Comparison of ENCODE assay signal across 19 cellular contexts in genomic region chr16:28207425-28207824, GRCh38. TPM values are rescaled to one million over a fixed set of nuclear protein-coding genes. Genes with fewer than 3 reads are reported as not detected.
DNase-seq lines count a peak whose midpoint lies in the region; ATAC-seq, FAIRE-seq and TF ChIP-seq lines count a peak whose summit lies in the region.
"Had no signal": no experiment of that assay in that cellular context is flagged by ENCODE, and none has a peak within 500 bp of the region (broad histone marks: within the 10 kb centered on the region; RNA-seq: fewer than 3 reads in every experiment).

No MANE protein-coding gene starts in this region.

- no peak overlapping the region for H3K4me2 ChIP-seq in endothelial cell of umbilical vein (ENCODE audit: insufficient read depth, low read length)

- H3K4me3 ChIP-seq in CD4-positive, CD25-positive, alpha-beta regulatory T cell (ENCODE audit: low read depth, low read length): peak overlapping the region; percentile 52
- H3K4me3 ChIP-seq in endothelial cell of umbilical vein (replicated peaks in 1 of 3; ENCODE audit: insufficient read depth in 1 of 3, low read depth in 1 of 3, low read length in 3 of 3): no peak overlapping the region
- H3K4me3 ChIP-seq: breast epithelium, left ventricle myocardium inferior, ovary, right lobe of liver, transverse colon had no signal

- peaks cover 59% of the 10 kb centered on the region for H3K36me3 ChIP-seq in CD4-positive, CD25-positive, alpha-beta regulatory T cell (ENCODE audit: control insufficient read depth, insufficient read depth, low read length)
- H3K36me3 ChIP-seq in endothelial cell of umbilical vein (ENCODE audit: control insufficient read depth in 2 of 2, extremely low read depth in 1 of 2, insufficient read depth in 2 of 2, low read length in 2 of 2): peaks cover 7 to 19% of the 10 kb centered on the region in 2 experiments
- H3K36me3 ChIP-seq: breast epithelium, ovary had no signal

- POLR2A ChIA-PET in activated B cell treated with CpG ODN at 0.5 μM for 24 hours (lab: Charles Lee): interaction anchor here (1.0 to 6.2 kb wide), 2 partner anchors 20 to 67 kb away, joined by 3 to 68 read pairs; no protein-coding TSS in a partner anchor
- POLR2A ChIA-PET in endothelial cell of umbilical vein (lab: Charles Lee): no interaction called here

- no peaks in the 10 kb centered on the region for H3K9me1 ChIP-seq in endothelial cell of umbilical vein (replicated peaks; ENCODE audit: control insufficient read depth, extremely low read depth, insufficient read depth, low read length)

- peaks cover 28% of the 10 kb centered on the region for H3K36me3 Mint-ChIP-seq in T-helper 1 cell treated with Interleukin-12 subunit alpha and Interleukin-12 subunit beta and Interleukin-4 antibody, amounts not matched to agents 30 μg/mL and 1 μg/mL, for 36 hours (ENCODE audit: low read depth)
- H3K36me3 Mint-ChIP-seq in CD4-positive, CD25-positive, alpha-beta regulatory T cell: peaks cover 16% of the 10 kb centered on the region
- peaks cover 28% of the 10 kb centered on the region for H3K36me3 Mint-ChIP-seq in activated B cell treated with CpG ODN at 0.5 μM for 24 hours (ENCODE audit: low read depth)

- no peaks in the 10 kb centered on the region for H3K9me3 ChIP-seq in CD4-positive, CD25-positive, alpha-beta regulatory T cell (ENCODE audit: control insufficient read depth in 2 of 2, low read length in 2 of 2)
- H3K9me3 ChIP-seq in endothelial cell of umbilical vein (replicated peaks; ENCODE audit: control insufficient read depth, insufficient read depth, low read length): no peaks in the 10 kb centered on the region
- H3K9me3 ChIP-seq: BLaER1 treated with 17β-estradiol and CSF1 and Interleukin-3, amounts not matched to agents 10 nM and 100 nM; breast epithelium; left ventricle myocardium inferior; ovary; right lobe of liver; transverse colon had no signal

- ATAC-seq in CD4-positive, CD25-positive, alpha-beta regulatory T cell (ENCODE audit: low read depth in 2 of 2): no peak
- ATAC-seq in activated B cell treated with CpG ODN at 0.5 μM for 24 hours (ENCODE audit: low read depth) (no peak), GM19455 (IDR thresholded peaks at IDR 0.05; ENCODE audit: unreplicated experiment) (no peak)
- ATAC-seq: right lobe of liver had no signal

- no peak for FAIRE-seq in endothelial cell of umbilical vein (lab: Jason Lieb, UNC)

- no peaks in the 10 kb centered on the region for H4K20me1 ChIP-seq in endothelial cell of umbilical vein (replicated peaks; ENCODE audit: control insufficient read depth, extremely low read depth, insufficient read depth, low read length)

- H3K79me2 ChIP-seq in endothelial cell of umbilical vein (ENCODE audit: control insufficient read depth, insufficient read depth, low read length): peaks cover 87% of the 10 kb centered on the region

- no TSS peak for BruUV-seq in endothelial cell of umbilical vein (replicated peaks; lab: Mats Ljungman, UMichigan)

- H3K27me3 Mint-ChIP-seq in T-helper 1 cell treated with Interleukin-12 subunit alpha and Interleukin-12 subunit beta and Interleukin-4 antibody, amounts not matched to agents 30 μg/mL and 1 μg/mL, for 36 hours (ENCODE audit: low read depth): no peaks in the 10 kb centered on the region
- H3K27me3 Mint-ChIP-seq in CD4-positive, CD25-positive, alpha-beta regulatory T cell: no peaks in the 10 kb centered on the region
- no peaks in the 10 kb centered on the region for H3K27me3 Mint-ChIP-seq in activated B cell treated with CpG ODN at 0.5 μM for 24 hours

- in situ Hi-C loops in GM13977 (cut with MboI; ENCODE audit: low pct_unique_long_range_greater_than_20kb, low sequenced_read_pairs, unreplicated experiment): no loop called here

- H3K9ac ChIP-seq in endothelial cell of umbilical vein (replicated peaks; ENCODE audit: extremely low read depth, insufficient read depth, low read length): no peak overlapping the region

- peak overlapping the region; percentile 5 for H3K27ac Mint-ChIP-seq in T-helper 1 cell treated with Interleukin-12 subunit alpha and Interleukin-12 subunit beta and Interleukin-4 antibody, amounts not matched to agents 30 μg/mL and 1 μg/mL, for 36 hours
- H3K27ac Mint-ChIP-seq in CD4-positive, CD25-positive, alpha-beta regulatory T cell: peak overlapping the region in 2 of 3 donors; percentile 5 to 48
- peak overlapping the region; percentile 30 for H3K27ac Mint-ChIP-seq in activated B cell treated with CpG ODN at 0.5 μM for 24 hours

- CTCF ChIA-PET in activated B cell treated with CpG ODN at 0.5 μM for 24 hours (lab: Charles Lee): no interaction called here
- CTCF ChIA-PET in endothelial cell of umbilical vein (lab: Charles Lee): interaction anchor here (0.7 to 3.3 kb wide), 4 partner anchors 10 to 95 kb away, joined by 3 to 9 read pairs (median 4); no protein-coding TSS in a partner anchor

- intact Hi-C loops in activated B cell treated with CpG ODN at 0.5 μM for 24 hours (cut with micrococcal nuclease) (no loop called here), endothelial cell of umbilical vein (cut with micrococcal nuclease) (loop anchor here (5.0 kb wide), 1 partner anchor 45 kb away; no protein-coding TSS in a partner anchor)

- peaks cover 4% of the 10 kb centered on the region for H3K9me3 Mint-ChIP-seq in T-helper 1 cell treated with Interleukin-12 subunit alpha and Interleukin-12 subunit beta and Interleukin-4 antibody, amounts not matched to agents 30 μg/mL and 1 μg/mL, for 36 hours
- H3K9me3 Mint-ChIP-seq in CD4-positive, CD25-positive, alpha-beta regulatory T cell: peaks cover 0 to 3% (median 0%) of the 10 kb centered on the region in 7 donors
- no peaks in the 10 kb centered on the region for H3K9me3 Mint-ChIP-seq in activated B cell treated with CpG ODN at 0.5 μM for 24 hours

- TF ChIP-seq CTCF in activated B cell treated with CpG ODN at 0.5 μM for 24 hours (IDR thresholded peaks at IDR 0.05): no peak
- no peak for TF ChIP-seq CTCF in endothelial cell of umbilical vein (IDR thresholded peaks at IDR 0.05; ENCODE audit: extremely low read depth in 1 of 2, insufficient read depth in 1 of 2, low read depth in 1 of 2, low read length in 2 of 2)
- TF ChIP-seq CTCF in GM13977 (IDR thresholded peaks at IDR 0.05; ENCODE audit: extremely low read depth, insufficient read depth, missing control alignments): no peak

- H3K27ac ChIP-seq in CD4-positive, CD25-positive, alpha-beta regulatory T cell (ENCODE audit: insufficient read depth, low read length, poor library complexity, severe bottlenecking): no peak overlapping the region
- peak overlapping the region; percentile 18 for H3K27ac ChIP-seq in endothelial cell of umbilical vein (ENCODE audit: insufficient read depth, low read depth, low read length)
- H3K27ac ChIP-seq: BLaER1 treated with 17β-estradiol and CSF1 and Interleukin-3, amounts not matched to agents 10 nM and 100 nM; breast epithelium; left ventricle myocardium inferior; ovary; right lobe of liver; transverse colon had no signal

- H3K4me1 ChIP-seq in CD4-positive, CD25-positive, alpha-beta regulatory T cell (ENCODE audit: control insufficient read depth, insufficient read depth, low read length, poor library complexity, severe bottlenecking): peaks cover 86% of the 10 kb centered on the region
- H3K4me1 ChIP-seq in endothelial cell of umbilical vein (ENCODE audit: control insufficient read depth, extremely low read depth, insufficient read depth, low read length): peaks cover 32% of the 10 kb centered on the region

- DNase-seq in T-helper 1 cell (no peak), activated B cell treated with CpG ODN at 0.5 μM for 24 hours (no peak), endothelial cell of umbilical vein (ENCODE audit: low read depth, low spot score) (peak; percentile 18), GM13977 (ENCODE audit: low spot score) (no peak), AG08396 (ENCODE audit: low spot score) (no peak)
- DNase-seq in CD4-positive, CD25-positive, alpha-beta regulatory T cell: no peak
- DNase-seq: 8988T; DMS79; left ventricle myocardium inferior; NCI-H187 treated with DMSO at 0.1 percent for 48 hours; NCI-H446 treated with DMSO at 0.1 percent for 48 hours; ovary; right lobe of liver; stimulated activated naive CD4-positive, alpha-beta T cell; transverse colon had no signal

- no peaks in the 10 kb centered on the region for H3K27me3 ChIP-seq in CD4-positive, CD25-positive, alpha-beta regulatory T cell (ENCODE audit: control insufficient read depth, insufficient read depth, low read length)
- H3K27me3 ChIP-seq in endothelial cell of umbilical vein (ENCODE audit: control insufficient read depth in 2 of 2, insufficient read depth in 2 of 2, low read length in 2 of 2): no peaks in the 10 kb centered on the region
- H3K27me3 ChIP-seq: BLaER1 treated with 17β-estradiol and CSF1 and Interleukin-3, amounts not matched to agents 10 nM and 100 nM; breast epithelium; ovary; right lobe of liver; transverse colon had no signal

- no peak for TF ChIP-seq POLR2A in endothelial cell of umbilical vein (IDR thresholded peaks at IDR 0.05; ENCODE audit: low read depth, low read length)

- H3K4me3 Mint-ChIP-seq in T-helper 1 cell treated with Interleukin-12 subunit alpha and Interleukin-12 subunit beta and Interleukin-4 antibody, amounts not matched to agents 30 μg/mL and 1 μg/mL, for 36 hours: no peak overlapping the region
- peak overlapping the region; percentile 38 to 93 (median 43) for H3K4me3 Mint-ChIP-seq in CD4-positive, CD25-positive, alpha-beta regulatory T cell
- no peak overlapping the region for H3K4me3 Mint-ChIP-seq in activated B cell treated with CpG ODN at 0.5 μM for 24 hours

- no peak overlapping the region for H2AFZ ChIP-seq in endothelial cell of umbilical vein (ENCODE audit: low read depth, low read length)

- peaks cover 30% of the 10 kb centered on the region for H3K4me1 Mint-ChIP-seq in T-helper 1 cell treated with Interleukin-12 subunit alpha and Interleukin-12 subunit beta and Interleukin-4 antibody, amounts not matched to agents 30 μg/mL and 1 μg/mL, for 36 hours (ENCODE audit: low read depth)
- peaks cover 9 to 42% (median 26%) of the 10 kb centered on the region in 4 donors for H3K4me1 Mint-ChIP-seq in CD4-positive, CD25-positive, alpha-beta regulatory T cell
- peaks cover 39% of the 10 kb centered on the region for H3K4me1 Mint-ChIP-seq in activated B cell treated with CpG ODN at 0.5 μM for 24 hours

- dilution Hi-C loops in endothelial cell of umbilical vein (cut with MboI; ENCODE audit: extremely low pct_ligation_motif_present, low sequenced_read_pairs): no loop called here

RNA-seq across cellular contexts. Expression of gene XPO6, which starts 4.3 kb away (rescaled TPM):
- 302 TPM for total RNA-seq in CD4-positive, CD25-positive, alpha-beta regulatory T cell
- 10 to 100 TPM; 60.4 to 79.6 (median 64.2) TPM for polyA plus RNA-seq in CD4-positive, CD25-positive, alpha-beta regulatory T cell
- total RNA-seq in activated B cell treated with CpG ODN at 0.5 μM for 24 hours (212 and 236 TPM in 2 replicates), endothelial cell of umbilical vein (154 and 170 TPM in 2 replicates)
- polyA plus RNA-seq in endothelial cell of umbilical vein: 272 and 328 TPM in 2 replicates
- polyA plus RNA-seq in endothelial cell of umbilical vein (2011; cell fraction: cytosol; rRNA removed): 182 and 201 TPM in 2 replicates
- 345 and 383 TPM in 2 replicates for polyA plus RNA-seq in endothelial cell of umbilical vein (2011; cell fraction: nucleus; rRNA removed)
- 117 and 121 TPM in 2 replicates for polyA plus RNA-seq in endothelial cell of umbilical vein (2012)
- 313 and 346 TPM in 2 replicates for polyA minus RNA-seq in endothelial cell of umbilical vein
- 215 TPM for polyA minus RNA-seq in endothelial cell of umbilical vein (2011; cell fraction: cytosol; rRNA and poly(A)+ RNA removed)
- polyA minus RNA-seq in endothelial cell of umbilical vein (2011; cell fraction: nucleus; rRNA and poly(A)+ RNA removed): 300 and 415 TPM in 2 replicates

Comparison
In these comparisons a context has a peak if more than half of its experiments do, and no peak if none do; other contexts are left out.
1. H3K4me3 Mint-ChIP-seq: peak in CD4-positive, CD25-positive, alpha-beta regulatory T cell (4 of 4); none in T-helper 1 cell treated with Interleukin-12 subunit alpha and Interleukin-12 subunit beta and Interleukin-4 antibody, amounts not matched to agents 30 μg/mL and 1 μg/mL, for 36 hours (single experiment) and activated B cell treated with CpG ODN at 0.5 μM for 24 hours (single experiment).
2. Peak in every context shown above with its lines, with median percentiles within 50 percentile points of each other: H3K27ac Mint-ChIP-seq.